ENCODE assay signal across 22 cellular contexts in the genomic region with DNA sequence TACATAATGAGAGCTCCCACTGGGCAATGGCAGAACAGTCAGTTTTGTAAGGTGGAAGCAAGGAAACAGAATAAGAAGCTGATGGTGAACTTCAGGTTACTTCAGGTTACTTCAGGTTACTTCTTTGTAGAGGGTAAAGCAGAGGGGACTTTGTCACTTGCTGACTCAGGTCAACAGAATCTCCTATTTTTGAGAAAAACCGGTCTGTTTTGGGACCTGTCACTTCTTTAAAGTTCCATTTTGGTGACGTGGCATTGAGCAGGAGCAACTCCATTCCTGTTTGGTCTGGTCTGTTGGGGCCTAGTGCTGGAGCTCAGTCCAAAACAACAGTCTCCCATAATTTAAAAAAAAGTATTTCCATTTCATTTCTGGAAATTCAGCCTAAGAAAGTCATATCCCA. TPM values are rescaled to one million over a fixed set of nuclear protein-coding genes. Genes with fewer than 3 reads are reported as not detected.
A peak's percentile ranks its signal among the peaks of the same experiment; 100 is the strongest.
DNase-seq lines count a peak whose midpoint lies in the region; ATAC-seq and TF ChIP-seq lines count a peak whose summit lies in the region.
"Had no signal": no experiment of that assay in that cellular context is flagged by ENCODE, and none has a peak within 500 bp of the region (broad histone marks: within the 10 kb centered on the region; RNA-seq: fewer than 3 reads in every experiment).

No MANE protein-coding gene starts in this region.

- H3K36me3 ChIP-seq in HCT116 (ENCODE audit: control insufficient read depth in 1 of 2, insufficient read depth in 2 of 2, low read length in 2 of 2): no peaks in the 10 kb centered on the region; a peak in 1 of 4 replicates

- H3K27me3 Mint-ChIP-seq in WTC11 (ENCODE audit: low read depth): no peaks in the 10 kb centered on the region
- H3K27me3 Mint-ChIP-seq: CD4-positive, alpha-beta T cell had no signal

- no peak overlapping the region for H3K9ac ChIP-seq in HCT116 (ENCODE audit: low read length)
- H3K9ac ChIP-seq: BLaER1 treated with 17β-estradiol and CSF1 and Interleukin-3, amounts not matched to agents 10 nM and 100 nM had no signal

- no peak for TF ChIP-seq POLR2A in HCT116 (IDR thresholded peaks at IDR 0.05; ENCODE audit: borderline replicate concordance, extremely low read depth, insufficient read depth, insufficient read length)

- POLR2A ChIA-PET in HCT116 (lab: Charles Lee): no interaction called here
- POLR2A ChIA-PET in WTC11 (lab: Charles Lee): no interaction called here

- H3K9me3 ChIP-seq in HCT116 (ENCODE audit: control insufficient read depth in 1 of 2, insufficient read depth in 1 of 2, low read depth in 1 of 2, low read length in 2 of 2): no peaks in the 10 kb centered on the region
- H3K9me3 ChIP-seq: A549; BLaER1 treated with 17β-estradiol and CSF1 and Interleukin-3, amounts not matched to agents 10 nM and 100 nM had no signal

- H3K36me3 Mint-ChIP-seq in WTC11: peaks cover 20% of the 10 kb centered on the region
- H3K36me3 Mint-ChIP-seq in stimulated activated effector memory CD8-positive, alpha-beta T cell treated with anti-CD3 and anti-CD28 coated beads, Interleukin-12 subunit alpha, Interleukin-12 subunit beta, amount 100 ng/mL, for 72 hours: no peaks in the 10 kb centered on the region

- H3K27me3 ChIP-seq in HCT116 (ENCODE audit: insufficient read depth, low read length): no peaks in the 10 kb centered on the region
- H3K27me3 ChIP-seq: BLaER1 treated with 17β-estradiol and CSF1 and Interleukin-3, amounts not matched to agents 10 nM and 100 nM had no signal

- H2AFZ ChIP-seq in HCT116 (ENCODE audit: low read depth, low read length, poor library complexity, severe bottlenecking): no peak overlapping the region

- BruUV-seq in HCT116 (replicated peaks; lab: Mats Ljungman, UMichigan): no TSS peak

- H3K27ac ChIP-seq in HCT116 (ENCODE audit: low read depth, low read length) (no peak overlapping the region), caudate nucleus (ENCODE audit: low read depth, low read length) (no peak overlapping the region)
- H3K27ac ChIP-seq: A549; BLaER1 treated with 17β-estradiol and CSF1 and Interleukin-3, amounts not matched to agents 10 nM and 100 nM; RWPE1 had no signal

- peaks cover 64 to 76% of the 10 kb centered on the region in 2 experiments for H3K4me1 ChIP-seq in HCT116 (ENCODE audit: control insufficient read depth in 1 of 2, insufficient read depth in 2 of 2, low read length in 2 of 2)

- DNase-seq in HCT116 (ENCODE audit: low read depth, low spot score) (no peak), WTC11 (ENCODE audit: low spot score) (no peak), islet precursor cell (peak; percentile 45), caudate nucleus (lab: John Stamatoyannopoulos, UW) (no peak)
- DNase-seq in stimulated activated effector memory CD8-positive, alpha-beta T cell treated with anti-CD3 and anti-CD28 coated beads, Interleukin-12 subunit alpha, Interleukin-12 subunit beta, amount 100 ng/mL, for 72 hours (ENCODE audit: low spot score in 2 of 2): no peak
- DNase-seq: AML-193; CD4-positive, alpha-beta T cell; DMS79 treated with DMSO at 0.1 percent for 48 hours; GF-D8; KBM-7; NCI-H1105 treated with DMSO at 0.1 percent for 48 hours; NCI-H2029; NCI-H446 treated with DMSO at 0.1 percent for 48 hours; NCI-H526; NCI-H82; NK-92 treated with Interleukin-12 subunit alpha and Interleukin-12 subunit beta, amount 100 ng/mL, for 24 hours; SHP77 had no signal

- peaks cover 56% of the 10 kb centered on the region for H3K79me2 ChIP-seq in HCT116 (ENCODE audit: insufficient read depth, low read length)

- H3K4me3 Mint-ChIP-seq in WTC11: no peak overlapping the region
- no peak overlapping the region for H3K4me3 Mint-ChIP-seq in stimulated activated effector memory CD8-positive, alpha-beta T cell treated with anti-CD3 and anti-CD28 coated beads, Interleukin-12 subunit alpha, Interleukin-12 subunit beta, amount 100 ng/mL, for 72 hours
- H3K4me3 Mint-ChIP-seq: CD4-positive, alpha-beta T cell had no signal

- CTCF ChIA-PET in HCT116 (lab: Charles Lee) (no interaction called here), WTC11 (lab: Charles Lee) (no interaction called here)

- H3K4me2 ChIP-seq in HCT116 (ENCODE audit: low read length): peak overlapping the region; percentile 0; the same call in 1 of the 2 replicates
- H3K4me2 ChIP-seq: A549; BLaER1 treated with 17β-estradiol and CSF1 and Interleukin-3, amounts not matched to agents 10 nM and 100 nM had no signal

- H3K27ac Mint-ChIP-seq in WTC11: peak overlapping the region; percentile 67
- peak overlapping the region; percentile 7 for H3K27ac Mint-ChIP-seq in stimulated activated effector memory CD8-positive, alpha-beta T cell treated with anti-CD3 and anti-CD28 coated beads, Interleukin-12 subunit alpha, Interleukin-12 subunit beta, amount 100 ng/mL, for 72 hours
- H3K27ac Mint-ChIP-seq: CD4-positive, alpha-beta T cell had no signal

- intact Hi-C loops in HCT116 (cut with micrococcal nuclease): no loop called here

- no peaks in the 10 kb centered on the region for H4K20me1 ChIP-seq in HCT116 (ENCODE audit: insufficient read depth)

- TF ChIP-seq RAD21 in HCT116 (IDR thresholded peaks at IDR 0.05; ENCODE audit: low read depth): no peak

- ATAC-seq in HCT116: no peak
- ATAC-seq in WTC11: no peak
- no peak for ATAC-seq in stimulated activated effector memory CD8-positive, alpha-beta T cell treated with anti-CD3 and anti-CD28 coated beads, Interleukin-12 subunit alpha, Interleukin-12 subunit beta, amount 100 ng/mL, for 72 hours
- ATAC-seq in HG03432 (IDR thresholded peaks at IDR 0.05; ENCODE audit: unreplicated experiment): no peak
- ATAC-seq in GM21447 (IDR thresholded peaks at IDR 0.05; ENCODE audit: unreplicated experiment): no peak
- ATAC-seq: A549 had no signal

- TF ChIP-seq CTCF in HCT116 (IDR thresholded peaks at IDR 0.05 in 2 of 3, conservative IDR thresholded peaks at IDR 0.05 in 1 of 3; ENCODE audit: borderline replicate concordance in 1 of 3, insufficient read depth in 1 of 3, low read depth in 2 of 3, low read length in 2 of 3) (no peak), WTC11 (IDR thresholded peaks at IDR 0.05) (no peak)

- peaks cover 89% of the 10 kb centered on the region for H3K4me1 Mint-ChIP-seq in WTC11
- H3K4me1 Mint-ChIP-seq in stimulated activated effector memory CD8-positive, alpha-beta T cell treated with anti-CD3 and anti-CD28 coated beads, Interleukin-12 subunit alpha, Interleukin-12 subunit beta, amount 100 ng/mL, for 72 hours: peaks cover 54% of the 10 kb centered on the region

- no peak overlapping the region for H3K4me3 ChIP-seq in HCT116 (replicated peaks in 1 of 2; ENCODE audit: low read depth in 1 of 2, low read length in 2 of 2)
- H3K4me3 ChIP-seq: A549; BLaER1 treated with 17β-estradiol and CSF1 and Interleukin-3, amounts not matched to agents 10 nM and 100 nM had no signal

- H3K9me3 Mint-ChIP-seq in WTC11: no peaks in the 10 kb centered on the region
- no peaks in the 10 kb centered on the region for H3K9me3 Mint-ChIP-seq in stimulated activated effector memory CD8-positive, alpha-beta T cell treated with anti-CD3 and anti-CD28 coated beads, Interleukin-12 subunit alpha, Interleukin-12 subunit beta, amount 100 ng/mL, for 72 hours
- H3K9me3 Mint-ChIP-seq: CD4-positive, alpha-beta T cell had no signal

- RAD21 ChIA-PET in HCT116 (lab: Charles Lee; ENCODE audit: low non-redundant PET in 1 of 2, low total read pairs in 2 of 2, uncharacterized antibody in 2 of 2, unreplicated experiment in 2 of 2): no interaction called here

- no peaks in the 10 kb centered on the region for H3K9me2 ChIP-seq in HCT116 (ENCODE audit: insufficient read depth)

TF ChIP-seq in HCT116, 20 proteins besides CTCF, POLR2A, EP300 and RAD21:
- TF ChIP-seq, protein P1, sequence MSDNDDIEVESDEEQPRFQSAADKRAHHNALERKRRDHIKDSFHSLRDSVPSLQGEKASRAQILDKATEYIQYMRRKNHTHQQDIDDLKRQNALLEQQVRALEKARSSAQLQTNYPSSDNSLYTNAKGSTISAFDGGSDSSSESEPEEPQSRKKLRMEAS (IDR thresholded peaks at IDR 0.05): no peak

TF ChIP-seq in WTC11, 78 proteins besides CTCF, POLR2A, EP300 and RAD21:
- TF ChIP-seq MYBL2 (CRISPR knock-in tag; IDR thresholded peaks at IDR 0.05): no peak
- no peak for TF ChIP-seq MXD4 (CRISPR knock-in tag; IDR thresholded peaks at IDR 0.05; ENCODE audit: borderline replicate concordance)
- TF ChIP-seq NFATC4 (CRISPR knock-in tag; IDR thresholded peaks at IDR 0.05): no peak
- TF ChIP-seq FOXJ3 (CRISPR knock-in tag; IDR thresholded peaks at IDR 0.05; ENCODE audit: borderline replicate concordance): no peak
- no peak for TF ChIP-seq IRF2 (CRISPR knock-in tag; IDR thresholded peaks at IDR 0.05; ENCODE audit: borderline replicate concordance, low read depth)

RNA-seq across cellular contexts. Expression of a gene that starts 29.7 kb away (rescaled TPM):
- total RNA-seq in HCT116 (2021; ENCODE audit: unreplicated experiment) (80.4 TPM), WTC11 (2021) (100 to 133 TPM (median 126 TPM) in 3 replicates)
- 31.7 and 37.4 TPM in 2 replicates for polyA plus RNA-seq in HCT116 (2012)
